Comparison of ENCODE assay signal across 23 cellular contexts in genomic region chr20:53329781-53330180, GRCh38.
"Had no signal": no experiment of that assay in that cellular context is flagged by ENCODE, and none has a peak within 500 bp of the region (broad histone marks: within the 10 kb centered on the region; RNA-seq: fewer than 3 reads in every experiment).

No MANE protein-coding gene starts in this region.

- DNase-seq: KBM-7, MV-4-11, NCI-H1048, NCI-H1105, NCI-H1417, NCI-H1436 treated with DMSO at 0.1 percent for 48 hours, NCI-H1694, NCI-H187 treated with DMSO at 0.1 percent for 48 hours, NCI-H2029 treated with DMSO at 0.1 percent for 48 hours, NCI-H2171 treated with DMSO at 0.1 percent for 48 hours, NCI-H345, NCI-H524, NCI-H526 treated with DMSO at 0.1 percent for 48 hours, NCI-H774, PC-3, SHP77, SK-N-SH, SW 1271 had no signal

- H3K27ac ChIP-seq: HL-60, RWPE1 had no signal

- H3K4me1 Mint-ChIP-seq: IgD-negative memory B cell had no signal

- ATAC-seq: Panc1, PC-3 had no signal

- H3K9me3 ChIP-seq: SK-N-SH had no signal

- H3K4me3 Mint-ChIP-seq: IgD-negative memory B cell had no signal

- H3K4me2 ChIP-seq: SK-N-SH had no signal

- H3K9ac ChIP-seq: SK-N-SH had no signal

- FAIRE-seq: HTR-8/SVneo had no signal

- H3K27ac Mint-ChIP-seq: IgD-negative memory B cell had no signal
